1 cellular context compared by ENCODE assay signal in the genomic region with DNA sequence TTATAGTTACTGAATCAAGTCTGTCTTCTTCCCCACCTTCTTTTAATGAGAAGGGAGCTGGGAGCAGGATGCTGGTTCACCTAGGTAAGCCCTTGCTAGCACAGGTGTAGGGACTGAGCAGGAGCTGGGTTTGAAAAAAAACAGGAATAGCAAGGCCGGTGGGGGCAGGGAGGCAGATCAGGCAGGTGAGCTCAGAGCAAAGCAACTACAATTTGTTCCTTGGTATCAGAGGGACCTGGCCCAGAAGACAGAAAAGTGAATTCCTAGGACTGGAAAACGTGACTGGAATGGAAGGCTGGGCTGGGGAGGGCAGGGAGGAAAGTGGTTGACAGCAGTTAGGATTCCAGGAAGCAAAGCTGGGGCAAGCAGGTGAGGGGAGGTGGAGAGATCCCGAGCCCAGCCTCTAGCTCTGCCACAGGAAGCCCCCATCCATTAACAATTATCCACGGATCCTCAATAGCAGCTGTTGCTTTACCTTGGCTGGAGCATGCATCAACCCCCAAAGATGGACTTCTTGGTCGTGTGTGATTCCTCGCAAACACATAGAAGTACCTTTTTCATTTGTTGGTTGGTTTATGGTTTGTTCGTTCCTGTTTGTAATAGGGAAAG.
TF ChIP-seq lines count a peak whose summit lies in the region.

No MANE protein-coding gene starts in this region.

TF ChIP-seq in H1, 55 proteins besides CTCF, POLR2A, EP300 and RAD21:
- TF ChIP-seq MAFK (IDR thresholded peaks at IDR 0.05; ENCODE audit: low read depth, low read length): no peak
- TF ChIP-seq ASH2L (IDR thresholded peaks at IDR 0.05; ENCODE audit: low read length): peak; percentile 44
- no peak for TF ChIP-seq TAF7 (optimal IDR thresholded peaks at IDR 0.05; ENCODE audit: borderline replicate concordance, low read depth, low read length)
- no peak for TF ChIP-seq BCL11A (IDR thresholded peaks at IDR 0.05; ENCODE audit: low read depth in 2 of 2, low read length in 2 of 2)
- TF ChIP-seq RBBP5 (IDR thresholded peaks at IDR 0.05; ENCODE audit: borderline replicate concordance, low read depth, low read length): peak; percentile 91; the same call in 1 of the 2 replicates
- no peak for TF ChIP-seq TCF12 (IDR thresholded peaks at IDR 0.05; ENCODE audit: low read depth, low read length)
- TF ChIP-seq E2F6 (IDR thresholded peaks at IDR 0.05): no peak
